Comparison of ENCODE assay signal across 31 cellular contexts in genomic region chr3:54206874-54207273, GRCh38.
DNase-seq lines count a peak whose midpoint lies in the region; ATAC-seq and TF ChIP-seq lines count a peak whose summit lies in the region.
"Had no signal": no experiment of that assay in that cellular context is flagged by ENCODE, and none has a peak within 500 bp of the region (broad histone marks: within the 10 kb centered on the region; RNA-seq: fewer than 3 reads in every experiment).

No MANE protein-coding gene starts in this region.

- H3K27ac ChIP-seq in left ventricle myocardium inferior (replicated peaks) (no peak overlapping the region), HEK293 (ENCODE audit: extremely low read depth, low read depth, low read length) (no peak overlapping the region)
- H3K27ac ChIP-seq: adrenal gland, foreskin keratinocyte, pancreas, PC-9, suprapubic skin, upper lobe of right lung, VCaP had no signal

- H3K4me3 ChIP-seq in left ventricle myocardium inferior (no peak overlapping the region), HEK293 (ENCODE audit: low read depth, low read length) (no peak overlapping the region)
- H3K4me3 ChIP-seq: adrenal gland, esophagus squamous epithelium, pancreas, PC-9, smooth muscle cell, suprapubic skin, upper lobe of right lung had no signal

- no peak for DNase-seq in Right ventricle myocardium superior
- no peak for DNase-seq in left ventricle myocardium inferior
- DNase-seq in RKO (ENCODE audit: low spot score) = peak; percentile 14
- DNase-seq in kidney tubule cell (ENCODE audit: low spot score) = peak; percentile 20
- no peak for DNase-seq in GM13977 (ENCODE audit: low spot score)
- DNase-seq in pons (ENCODE audit: low spot score) = no peak
- DNase-seq: activated CD4-positive, alpha-beta T cell treated with anti-CD3 and anti-CD28 coated beads for 48 hours; activated naive CD4-positive, alpha-beta T cell treated with anti-CD3 and anti-CD28 coated beads, Interleukin-2, amount 10 ng/mL, durations not matched to agents 7 days and 5 days; adrenal gland; Caco-2; EL; esophagus squamous epithelium; foreskin keratinocyte; HCEC 1CT; kidney glomerular epithelial cell; NCI-H1048; NCI-H1694 treated with DMSO at 0.1 percent for 48 hours; nephron progenitor cell; pancreas; PC-9; retina; SHP77 treated with DMSO at 0.1 percent for 48 hours; stimulated activated naive CD4-positive, alpha-beta T cell treated with Interleukin-2 at 50 U/mL for 16 hours; T1000; upper lobe of right lung had no signal

- ATAC-seq in Right ventricle myocardium superior (ENCODE audit: poor library complexity) = peak; percentile 40
- no peak for ATAC-seq in GM21723 (IDR thresholded peaks at IDR 0.05; ENCODE audit: unreplicated experiment)
- ATAC-seq: activated T-helper 17 cell treated with anti-CD3 and anti-CD28 coated beads, Interleukin-2, amount 50 U/mL, for 72 hours; foreskin keratinocyte; pancreas; upper lobe of right lung had no signal

- intact Hi-C loops in Right ventricle myocardium superior (cut with DNase I) = no loop called here
- intact Hi-C loops in left ventricle myocardium inferior (cut with micrococcal nuclease) = no loop called here

- H3K4me1 ChIP-seq in left ventricle myocardium inferior = peaks cover 31% of the 10 kb centered on the region
- no peaks in the 10 kb centered on the region for H3K4me1 ChIP-seq in HEK293 (ENCODE audit: control insufficient read depth, insufficient read depth, low read length)
- H3K4me1 ChIP-seq: adrenal gland, Caco-2, foreskin keratinocyte, pancreas, suprapubic skin, upper lobe of right lung had no signal

- CTCF ChIA-PET in HEK293 (lab: Yijun Ruan, JAX) = interaction anchor here (0.7 kb wide), 1 partner anchor 87 kb away, joined by 3 read pairs; no protein-coding TSS in a partner anchor

- H3K27me3 ChIP-seq in left ventricle myocardium inferior (ENCODE audit: low read depth) = no peaks in the 10 kb centered on the region
- H3K27me3 ChIP-seq: adrenal gland, esophagus squamous epithelium, foreskin keratinocyte, pancreas, suprapubic skin, upper lobe of right lung had no signal

- POLR2A ChIA-PET in HEK293 (lab: Yijun Ruan, JAX) = no interaction called here

- TF ChIP-seq CTCF in left ventricle myocardium inferior (IDR thresholded peaks at IDR 0.05; ENCODE audit: borderline replicate concordance) = no peak
- TF ChIP-seq CTCF in HEK293 (tag by site-specific recombination; IDR thresholded peaks at IDR 0.05) = no peak
- TF ChIP-seq CTCF in GM13977 (IDR thresholded peaks at IDR 0.05; ENCODE audit: extremely low read depth, insufficient read depth, missing control alignments) = no peak

- in situ Hi-C loops in GM13977 (cut with MboI; ENCODE audit: low pct_unique_long_range_greater_than_20kb, low sequenced_read_pairs, unreplicated experiment) = no loop called here

- H3K36me3 ChIP-seq in left ventricle myocardium inferior (no peaks in the 10 kb centered on the region), HEK293 (ENCODE audit: control insufficient read depth in 2 of 2, insufficient read depth in 1 of 2, low read length in 2 of 2) (no peaks in the 10 kb centered on the region)
- H3K36me3 ChIP-seq: adrenal gland, esophagus squamous epithelium, pancreas, suprapubic skin, upper lobe of right lung had no signal

- H3K9me3 ChIP-seq in left ventricle myocardium inferior (replicated peaks) (no peaks in the 10 kb centered on the region), HEK293 (ENCODE audit: control insufficient read depth, insufficient read depth, low read depth, low read length) (no peaks in the 10 kb centered on the region)
- H3K9me3 ChIP-seq: adrenal gland, Caco-2, esophagus squamous epithelium, pancreas, suprapubic skin, upper lobe of right lung had no signal

TF ChIP-seq in HEK293, 187 proteins besides CTCF, POLR2A, EP300 and RAD21:
- TF ChIP-seq ZNF138 (tag by site-specific recombination; IDR thresholded peaks at IDR 0.05; ENCODE audit: borderline replicate concordance) (no peak), ZNF169 (tag by site-specific recombination; IDR thresholded peaks at IDR 0.05) (no peak), ZNF248 (tag by site-specific recombination; IDR thresholded peaks at IDR 0.05) (no peak), ZNF837 (tag by site-specific recombination; IDR thresholded peaks at IDR 0.05) (no peak), ZNF155 (tag by site-specific recombination; IDR thresholded peaks at IDR 0.05) (no peak), ZBTB17 (tag by site-specific recombination; IDR thresholded peaks at IDR 0.05) (0 out of 2 replicates have a peak, but pooled peaks have one; percentile 28)

Comparison
In these comparisons a context has a peak if more than half of its experiments do, and no peak if none do; other contexts are left out.
1. DNase-seq: peak in RKO (single experiment) and kidney tubule cell (single experiment); none in Right ventricle myocardium superior (single experiment), left ventricle myocardium inferior (single experiment), GM13977 (single experiment) and pons (single experiment).